12 cellular contexts compared by ENCODE assay signal in genomic region chr6:6793388-6794250, GRCh38.
DNase-seq lines count a peak whose midpoint lies in the region; ATAC-seq and TF ChIP-seq lines count a peak whose summit lies in the region.
"Had no signal": no experiment of that assay in that cellular context is flagged by ENCODE, and none has a peak within 500 bp of the region (broad histone marks: within the 10 kb centered on the region; RNA-seq: fewer than 3 reads in every experiment).

No MANE protein-coding gene starts in this region.

- ATAC-seq in activated T-helper 17 cell treated with anti-CD3 and anti-CD28 coated beads, Interleukin-2, amount 50 U/mL, for 72 hours (replicated peaks) = peak; percentile 27
- ATAC-seq in naive thymus-derived CD4-positive, alpha-beta T cell = peak; percentile 78
- ATAC-seq in HG03280 (IDR thresholded peaks at IDR 0.05; ENCODE audit: unreplicated experiment) = no peak
- ATAC-seq in HG03095 (IDR thresholded peaks at IDR 0.05; ENCODE audit: unreplicated experiment) = no peak

- CTCF ChIA-PET in naive thymus-derived CD4-positive, alpha-beta T cell (lab: Charles Lee) = interaction anchor here (0.6 kb wide), 1 partner anchor 430 kb away, joined by 4 read pairs; no protein-coding TSS in a partner anchor

- no peak overlapping the region for H3K4me3 ChIP-seq in GM12865 (ENCODE audit: low read depth, low read length)
- no peak overlapping the region for H3K4me3 ChIP-seq in naive thymus-derived CD4-positive, alpha-beta T cell (ENCODE audit: low read length)
- H3K4me3 ChIP-seq: suprapubic skin had no signal

- no peaks in the 10 kb centered on the region for H3K4me1 ChIP-seq in naive thymus-derived CD4-positive, alpha-beta T cell (ENCODE audit: control insufficient read depth in 2 of 2, insufficient read depth in 2 of 2, low read length in 2 of 2)
- H3K4me1 ChIP-seq: suprapubic skin had no signal

- DNase-seq in GM12865 (ENCODE audit: low read depth) (peak; percentile 37), KBM-7 (peak; percentile 80), posterior vena cava (ENCODE audit: low spot score) (no peak), NCI-H1930 (lab: John Stamatoyannopoulos, UW) (no peak)
- no peak for DNase-seq in naive thymus-derived CD4-positive, alpha-beta T cell
- DNase-seq: activated gamma-delta T cell treated with Interleukin-2 at 50 U/mL for 16 hours; central memory CD4-positive, alpha-beta T cell; NCI-H226 had no signal

- H3K36me3 ChIP-seq in naive thymus-derived CD4-positive, alpha-beta T cell (ENCODE audit: control insufficient read depth in 2 of 3, insufficient read depth in 3 of 3, low read length in 3 of 3) = no peaks in the 10 kb centered on the region
- H3K36me3 ChIP-seq: suprapubic skin had no signal

- H3K9me3 ChIP-seq in naive thymus-derived CD4-positive, alpha-beta T cell (ENCODE audit: control insufficient read depth in 2 of 3, low read length in 3 of 3) = no peaks in the 10 kb centered on the region
- H3K9me3 ChIP-seq: suprapubic skin had no signal

- no peak overlapping the region for H3K27ac ChIP-seq in naive thymus-derived CD4-positive, alpha-beta T cell (ENCODE audit: low read depth, low read length)
- H3K27ac ChIP-seq: suprapubic skin had no signal

- H3K4me3 Mint-ChIP-seq in activated T-helper 17 cell treated with anti-CD3 and anti-CD28 coated beads, Interleukin-2, amount 50 U/mL, for 72 hours = no peak overlapping the region
- peak overlapping the region in 4 of 10 donors; percentile 3 to 37 (median 24) for H3K4me3 Mint-ChIP-seq in naive thymus-derived CD4-positive, alpha-beta T cell

- H3K9me3 Mint-ChIP-seq in activated T-helper 17 cell treated with anti-CD3 and anti-CD28 coated beads, Interleukin-2, amount 50 U/mL, for 72 hours = no peaks in the 10 kb centered on the region
- H3K9me3 Mint-ChIP-seq in naive thymus-derived CD4-positive, alpha-beta T cell = peaks cover 0 to 1% (median 0%) of the 10 kb centered on the region in 11 donors

- POLR2A ChIA-PET in naive thymus-derived CD4-positive, alpha-beta T cell (lab: Charles Lee) = no interaction called here

- no peak overlapping the region for H3K27ac Mint-ChIP-seq in activated T-helper 17 cell treated with anti-CD3 and anti-CD28 coated beads, Interleukin-2, amount 50 U/mL, for 72 hours
- H3K27ac Mint-ChIP-seq in naive thymus-derived CD4-positive, alpha-beta T cell = peak overlapping the region in 2 of 9 donors; percentile 6 to 37

- H3K4me1 Mint-ChIP-seq in activated T-helper 17 cell treated with anti-CD3 and anti-CD28 coated beads, Interleukin-2, amount 50 U/mL, for 72 hours = peaks cover 18% of the 10 kb centered on the region
- H3K4me1 Mint-ChIP-seq in naive thymus-derived CD4-positive, alpha-beta T cell = peaks cover 5 to 52% (median 7%) of the 10 kb centered on the region in 7 donors

- peaks cover 6% of the 10 kb centered on the region for H3K27me3 Mint-ChIP-seq in activated T-helper 17 cell treated with anti-CD3 and anti-CD28 coated beads, Interleukin-2, amount 50 U/mL, for 72 hours
- H3K27me3 Mint-ChIP-seq in naive thymus-derived CD4-positive, alpha-beta T cell = no peaks in the 10 kb centered on the region

- intact Hi-C loops in naive thymus-derived CD4-positive, alpha-beta T cell (cut with micrococcal nuclease) = loop anchor here in 1 of 2 donors (10.0 kb wide), 3 partner anchors 61 to 271 kb away; no protein-coding TSS in a partner anchor
- intact Hi-C loops in posterior vena cava (cut with DNase I) = no loop called here

- H3K36me3 Mint-ChIP-seq in activated T-helper 17 cell treated with anti-CD3 and anti-CD28 coated beads, Interleukin-2, amount 50 U/mL, for 72 hours (ENCODE audit: low read depth) = no peaks in the 10 kb centered on the region
- H3K36me3 Mint-ChIP-seq in naive thymus-derived CD4-positive, alpha-beta T cell = no peaks in the 10 kb centered on the region

- in situ Hi-C loops in KBM-7 (cut with MboI; ENCODE audit: low pct_unique_long_range_greater_than_20kb, low sequenced_read_pairs) = no loop called here

- TF ChIP-seq CTCF in GM12865 (IDR thresholded peaks at IDR 0.05; ENCODE audit: insufficient read depth, low read depth, low read length, missing control alignments) = no peak

- H3K27me3 ChIP-seq in naive thymus-derived CD4-positive, alpha-beta T cell (ENCODE audit: control insufficient read depth in 2 of 2, insufficient read depth in 2 of 2, low read length in 2 of 2) = no peaks in the 10 kb centered on the region
- H3K27me3 ChIP-seq: suprapubic skin had no signal

Comparison
In these comparisons a context has a peak if more than half of its experiments do, and no peak if none do; other contexts are left out.
1. DNase-seq: peak in GM12865 (single experiment) and KBM-7 (single experiment); none in naive thymus-derived CD4-positive, alpha-beta T cell (0 of 9), posterior vena cava (single experiment) and NCI-H1930 (0 of 2).
2. ATAC-seq: peak in activated T-helper 17 cell treated with anti-CD3 and anti-CD28 coated beads, Interleukin-2, amount 50 U/mL, for 72 hours (single experiment) and naive thymus-derived CD4-positive, alpha-beta T cell (single experiment); none in HG03280 (single experiment) and HG03095 (single experiment).